ENCODE assay signal across 22 cellular contexts in genomic region chr10:75063461-75064230, GRCh38.
"Had no signal": no experiment of that assay in that cellular context is flagged by ENCODE, and none has a peak within 500 bp of the region (broad histone marks: within the 10 kb centered on the region; RNA-seq: fewer than 3 reads in every experiment).

No MANE protein-coding gene starts in this region.

- H3K36me3 ChIP-seq: MG63, SJSA1 had no signal

- H3K4me3 ChIP-seq: MG63, SJSA1, SK-N-MC had no signal

- H3K27me3 ChIP-seq: MG63, SJSA1 had no signal

- H3K4me1 ChIP-seq: SJSA1 had no signal

- H3K9me3 ChIP-seq: MG63, SJSA1 had no signal

- H3K27ac ChIP-seq: HL-60, SJSA1, SK-N-MC had no signal

- FAIRE-seq: HTR-8/SVneo, RCC 7860 had no signal

- DNase-seq: Karpas-422, KG1, MG63, NCI-H1092 treated with DMSO at 0.1 percent for 48 hours, NCI-H1436, NCI-H187, NCI-H2029, NCI-H2081 treated with DMSO at 0.1 percent for 48 hours, NCI-H2171, NCI-H226, NCI-H446, NCI-H510A, NCI-H524 treated with DMSO at 0.1 percent for 48 hours, NCI-H774, Right ventricle myocardium superior, RPMI8226, SIG-M5 had no signal
